ENCODE assay signal across 8 cellular contexts in genomic region chr16:28115866-28116265, GRCh38. TPM values are rescaled to one million over a fixed set of nuclear protein-coding genes. Genes with fewer than 3 reads are reported as not detected.
"Had no signal": no experiment of that assay in that cellular context is flagged by ENCODE, and none has a peak within 500 bp of the region (broad histone marks: within the 10 kb centered on the region; RNA-seq: fewer than 3 reads in every experiment).

No MANE protein-coding gene starts in this region.

RNA-seq across cellular contexts. Expression of gene GSG1L, which starts 52.4 kb away (rescaled TPM):
- total RNA-seq: fibroblast of villous mesenchyme, gastrocnemius medialis, left lobe of liver, mammary epithelial cell, osteocyte, pulmonary artery endothelial cell, vagina had no signal
- polyA plus RNA-seq: heart right ventricle, mammary epithelial cell had no signal
